17 cellular contexts compared by ENCODE assay signal in the genomic region with DNA sequence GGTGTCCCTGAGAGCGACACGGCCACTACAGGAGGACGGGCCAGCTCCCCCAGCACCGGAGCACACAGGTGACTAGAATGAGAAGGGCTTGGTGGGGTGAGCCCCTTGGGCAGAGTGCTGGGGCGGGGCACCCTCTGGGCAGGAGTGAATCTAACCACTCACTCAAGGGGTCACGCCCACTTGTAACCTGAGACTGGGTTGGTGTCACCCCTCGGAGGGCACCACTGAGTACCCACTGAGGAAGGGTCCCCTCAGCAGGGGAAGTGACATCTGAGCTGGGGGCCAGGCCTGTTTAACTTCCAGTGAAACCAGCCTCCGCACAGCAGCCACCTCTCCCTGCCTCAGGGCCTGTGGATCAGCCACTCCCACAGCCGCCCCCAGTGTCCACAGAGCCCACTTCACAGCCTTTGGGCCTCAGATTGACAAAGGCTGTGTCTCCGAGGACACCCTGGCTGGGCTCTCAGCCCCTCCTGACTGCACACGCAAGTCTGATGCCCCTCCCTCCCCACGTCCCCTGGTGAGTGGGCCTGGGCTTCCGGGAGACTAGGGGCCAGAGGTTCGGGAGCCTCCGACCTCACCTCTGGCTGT. TPM values are rescaled to one million over a fixed set of nuclear protein-coding genes. Genes with fewer than 3 reads are reported as not detected.
DNase-seq lines count a peak whose midpoint lies in the region; ATAC-seq, FAIRE-seq and TF ChIP-seq lines count a peak whose summit lies in the region.
"Had no signal": no experiment of that assay in that cellular context is flagged by ENCODE, and none has a peak within 500 bp of the region (broad histone marks: within the 10 kb centered on the region; RNA-seq: fewer than 3 reads in every experiment).

No MANE protein-coding gene starts in this region.

- CTCF ChIA-PET in K562 (lab: Yijun Ruan, JAX; ENCODE audit: low intra/inter-chr PET ratio) = no interaction called here

- FAIRE-seq in K562 (lab: Jason Lieb, UNC) = no peak
- FAIRE-seq: D721Med had no signal

- H3K27me3 ChIP-seq in MM.1S (replicated peaks; ENCODE audit: insufficient read depth, low read length) (no peaks in the 10 kb centered on the region), K562 (ENCODE audit: control insufficient read depth in 2 of 2, insufficient read depth in 2 of 2, low read length in 2 of 2) (no peaks in the 10 kb centered on the region), layer of hippocampus (ENCODE audit: control insufficient read depth, insufficient read depth, low read length) (no peaks in the 10 kb centered on the region), tibial nerve (no peaks in the 10 kb centered on the region)

- in situ Hi-C loops in K562 (cut with MboI) = no loop called here

- intact Hi-C loops in K562 (cut with micrococcal nuclease) = no loop called here

- no peak overlapping the region for H3K9ac ChIP-seq in MM.1S (ENCODE audit: low read length)
- H3K9ac ChIP-seq in K562 (ENCODE audit: insufficient read depth in 1 of 2, low read depth in 2 of 2, low read length in 2 of 2) = peak overlapping the region in 1 of 2 experiments; percentile 71; a peak in 2 of 4 replicates
- H3K9ac ChIP-seq: SK-N-SH had no signal

- H3K9me2 ChIP-seq in MM.1S (replicated peaks; ENCODE audit: insufficient read depth, low read length) = no peaks in the 10 kb centered on the region
- H3K9me2 ChIP-seq: SK-N-SH had no signal

- H3K4me2 ChIP-seq in MM.1S (ENCODE audit: low read depth, low read length) (no peak overlapping the region), K562 (ENCODE audit: insufficient read depth, low read length) (no peak overlapping the region)
- H3K4me2 ChIP-seq: SK-N-SH had no signal

- H3K27ac ChIP-seq in MM.1S (ENCODE audit: low read length) = no peak overlapping the region
- H3K27ac ChIP-seq in K562 (ENCODE audit: extremely low read depth, low read depth, low read length) = no peak overlapping the region
- H3K27ac ChIP-seq in layer of hippocampus (ENCODE audit: low read depth, low read length) = peak overlapping the region; percentile 92
- peak overlapping the region; percentile 34 to 89 (median 72) for H3K27ac ChIP-seq in tibial nerve

- no peak; the same call in 1 of the 2 replicates for TF ChIP-seq POLR2A in K562 (conservative IDR thresholded peaks at IDR 0.05)
- TF ChIP-seq POLR2A in tibial nerve (IDR thresholded peaks at IDR 0.05) = no peak

- no peaks in the 10 kb centered on the region for H3K4me1 ChIP-seq in MM.1S (ENCODE audit: low read length)
- H3K4me1 ChIP-seq in K562 (replicated peaks in 1 of 2; ENCODE audit: control insufficient read depth in 2 of 2, insufficient read depth in 2 of 2, low read length in 2 of 2) = peaks cover 9 to 71% of the 10 kb centered on the region in 2 experiments; a peak in 3 of 5 replicates
- H3K4me1 ChIP-seq in tibial nerve = peaks cover 0 to 58% (median 29%) of the 10 kb centered on the region in 4 donors

- peak; percentile 2 for DNase-seq in MM.1S
- DNase-seq in K562 (ENCODE audit: extremely low read depth in 1 of 4, low spot score in 3 of 4) = no peak
- no peak for DNase-seq in tibial nerve (ENCODE audit: low spot score in 2 of 2)
- DNase-seq in glomerular visceral epithelial cell (ENCODE audit: extremely low spot score) = no peak
- DNase-seq: ACHN, DMS79, NCI-H1694 treated with DMSO at 0.1 percent for 48 hours, NCI-H2227 treated with DMSO at 0.1 percent for 48 hours, NCI-H510A treated with DMSO at 0.1 percent for 48 hours, NCI-H82, SHP77 treated with DMSO at 0.1 percent for 48 hours, SK-N-SH had no signal

- TF ChIP-seq CTCF in MM.1S (IDR thresholded peaks at IDR 0.05; ENCODE audit: low read length) = no peak
- no peak for TF ChIP-seq CTCF in K562 (IDR thresholded peaks at IDR 0.05 in 2 of 3, conservative IDR thresholded peaks at IDR 0.05 in 1 of 3; ENCODE audit: insufficient read depth in 2 of 3, low read depth in 1 of 3, low read length in 3 of 3)
- TF ChIP-seq CTCF in tibial nerve (IDR thresholded peaks at IDR 0.05) = no peak

- TF ChIP-seq EP300 in K562 (IDR thresholded peaks at IDR 0.05; ENCODE audit: low read length) (no peak), tibial nerve (IDR thresholded peaks at IDR 0.05) (no peak)

- no peak overlapping the region for H3K4me3 ChIP-seq in MM.1S (ENCODE audit: low read length)
- no peak overlapping the region for H3K4me3 ChIP-seq in K562
- H3K4me3 ChIP-seq in tibial nerve = no peak overlapping the region
- H3K4me3 ChIP-seq: HAP-1 had no signal

- H3K36me3 ChIP-seq in MM.1S (replicated peaks; ENCODE audit: insufficient read depth, low read length) = peaks cover 9% of the 10 kb centered on the region
- peaks cover 72% of the 10 kb centered on the region for H3K36me3 ChIP-seq in K562 (ENCODE audit: control insufficient read depth, insufficient read depth, low read length)
- H3K36me3 ChIP-seq in tibial nerve = peaks cover 0 to 65% (median 4%) of the 10 kb centered on the region in 3 donors

- no peaks in the 10 kb centered on the region for H3K9me3 ChIP-seq in MM.1S (replicated peaks; ENCODE audit: insufficient read depth, low read length)
- H3K9me3 ChIP-seq in K562 (replicated peaks; ENCODE audit: control insufficient read depth, insufficient read depth, low read depth, low read length) = no peaks in the 10 kb centered on the region; the same call in 1 of the 2 replicates
- H3K9me3 ChIP-seq in tibial nerve = no peaks in the 10 kb centered on the region
- H3K9me3 ChIP-seq: HAP-1, SK-N-SH had no signal

- POLR2A ChIA-PET in K562 (lab: Yijun Ruan, JAX) = interaction anchor here (0.9 kb wide), 1 partner anchor 8 kb away, joined by 3 read pairs; no protein-coding TSS in a partner anchor

- H3F3A ChIP-seq in MM.1S (ENCODE audit: insufficient read depth, low read length) = peaks cover 6% of the 10 kb centered on the region

- H3K9me1 ChIP-seq in K562 (ENCODE audit: control insufficient read depth, insufficient read depth, low read length) = peaks cover 6% of the 10 kb centered on the region

- BruUV-seq in K562 (replicated peaks; lab: Mats Ljungman, UMichigan) = no TSS peak

- WGBS in K562 (ENCODE audit: insufficient coverage, low coverage, missing lambda C conversion rate) = 98% methylated on average over 11 of the region's 15 CpGs
- 78 to 87% methylated on average over 9 to 12 of the region's 15 CpGs for WGBS in tibial nerve, 2 donors

- ATAC-seq in K562 = no peak
- ATAC-seq in GM18909 (IDR thresholded peaks at IDR 0.05; ENCODE audit: poor library complexity, unreplicated experiment) = no peak
- no peak for ATAC-seq in esophagus mucosa

- H4K20me1 ChIP-seq in MM.1S (ENCODE audit: insufficient read depth, low read length) (no peaks in the 10 kb centered on the region; the same call in 1 of the 2 replicates), K562 (replicated peaks; ENCODE audit: control insufficient read depth, insufficient read depth, low read length) (peaks cover 28% of the 10 kb centered on the region)

- no peak overlapping the region for H2AFZ ChIP-seq in MM.1S (ENCODE audit: low read length)
- no peak overlapping the region for H2AFZ ChIP-seq in K562 (ENCODE audit: low read depth, low read length)

- H3K79me2 ChIP-seq in MM.1S (ENCODE audit: low read length) (peaks cover 58% of the 10 kb centered on the region), K562 (ENCODE audit: control insufficient read depth, insufficient read depth, low read length) (peaks cover 59% of the 10 kb centered on the region)

- TF ChIP-seq RAD21 in K562 (CRISPR knock-in tag; conservative IDR thresholded peaks at IDR 0.05 in 1 of 2, IDR thresholded peaks at IDR 0.05 in 1 of 2) = no peak

RNA-seq across cellular contexts. Expression of a gene that starts 5.6 kb away (rescaled TPM):
- total RNA-seq in K562 (2011; cell fraction: chromatin; rRNA removed; ENCODE audit: low replicate concordance) = 140 and 450 TPM in 2 replicates
- total RNA-seq in K562 (2011; cell fraction: nucleolus; rRNA removed) = 336 and 342 TPM in 2 replicates
- total RNA-seq in K562 (2011; cell fraction: nucleoplasm; rRNA removed) = 156 and 178 TPM in 2 replicates
- total RNA-seq in K562 (2014; rRNA removed) (50.8 and 50.9 TPM in 2 replicates), K562 (2014; rRNA removed; fragmentation: Illumina TruSeq; extraction: Trizol) (13.5 and 17.1 TPM in 2 replicates), K562 (2015; rRNA removed; fragmentation: Illumina TruSeq; extraction: Trizol) (45.4 and 49.5 TPM in 2 replicates), K562 (2021) (105 and 118 TPM in 2 replicates), tibial nerve (10 to 100 TPM; 22.1 to 41.4 (median 27.3) TPM), esophagus mucosa (38.4 TPM)
- polyA plus RNA-seq in K562 (2011; rRNA removed) (35.8 and 58.6 TPM in 2 replicates), K562 (2014; fragmentation: Illumina TruSeq; extraction: Trizol) (36.9 and 78.5 TPM in 2 replicates), K562 (2014; fragmentation: Nextera tagmentation; extraction: Ambion mirVana) (1 to 10 TPM; 2.8 to 3.3 TPM), K562 (2014; rRNA removed) (144 TPM in 2 replicates)
- 47.9 and 104 TPM in 2 replicates for polyA plus RNA-seq in K562 (2011; cell fraction: cytosol; rRNA removed)
- polyA plus RNA-seq in K562 (2011; cell fraction: nucleus; rRNA removed) = 263 and 504 TPM in 2 replicates
- 53.2 and 84.6 TPM in 2 replicates for polyA plus RNA-seq in K562 (2012)
- polyA minus RNA-seq in K562 (2011; rRNA and poly(A)+ RNA removed) = 6.8 and 13.8 TPM in 2 replicates
- polyA minus RNA-seq in K562 (2011; cell fraction: cytosol; rRNA and poly(A)+ RNA removed) = 29.3 and 39.0 TPM in 2 replicates
- polyA minus RNA-seq in K562 (2011; cell fraction: nucleus; rRNA and poly(A)+ RNA removed) = 57.2 and 63.4 TPM in 2 replicates

RNA-seq across cellular contexts. Expression of a gene that starts 18.2 kb away (rescaled TPM):
- total RNA-seq in K562 (2011; cell fraction: chromatin; rRNA removed; ENCODE audit: low replicate concordance) = not detected in 2 replicates
- not detected in 2 replicates for total RNA-seq in K562 (2011; cell fraction: nucleolus; rRNA removed)
- not detected in 2 replicates for total RNA-seq in K562 (2011; cell fraction: nucleoplasm; rRNA removed)
- total RNA-seq in K562 (2014; rRNA removed) (0.18 and 0.73 TPM in 2 replicates), K562 (2014; rRNA removed; fragmentation: Illumina TruSeq; extraction: Trizol) (not detected in 2 replicates), K562 (2015; rRNA removed; fragmentation: Illumina TruSeq; extraction: Trizol) (not detected in 2 replicates), K562 (2021) (0.16 and 0.63 TPM in 2 replicates), tibial nerve (not detected), esophagus mucosa (not detected)
- polyA plus RNA-seq in K562 (2011; rRNA removed) (not detected in 2 replicates), K562 (2014; fragmentation: Illumina TruSeq; extraction: Trizol) (0.13 and 0.24 TPM in 2 replicates), K562 (2014; fragmentation: Nextera tagmentation; extraction: Ambion mirVana) (not detected), K562 (2014; rRNA removed) (1.2 TPM in 1 of 2 replicates, not detected in the other)
- 0.06 TPM in 1 of 2 replicates, not detected in the other for polyA plus RNA-seq in K562 (2011; cell fraction: cytosol; rRNA removed)
- polyA plus RNA-seq in K562 (2011; cell fraction: nucleus; rRNA removed) = not detected in 2 replicates
- 0.28 and 0.31 TPM in 2 replicates for polyA plus RNA-seq in K562 (2012)
- polyA minus RNA-seq in K562 (2011; rRNA and poly(A)+ RNA removed) = not detected in 2 replicates
- not detected in 2 replicates for polyA minus RNA-seq in K562 (2011; cell fraction: cytosol; rRNA and poly(A)+ RNA removed)
- polyA minus RNA-seq in K562 (2011; cell fraction: nucleus; rRNA and poly(A)+ RNA removed) = not detected in 2 replicates

RNA-seq across cellular contexts. Expression of a gene that starts 24.4 kb away (rescaled TPM):
- total RNA-seq in K562 (2011; cell fraction: chromatin; rRNA removed; ENCODE audit: low replicate concordance) = 172 and 310 TPM in 2 replicates
- 171 and 194 TPM in 2 replicates for total RNA-seq in K562 (2011; cell fraction: nucleolus; rRNA removed)
- total RNA-seq in K562 (2011; cell fraction: nucleoplasm; rRNA removed) = 200 and 202 TPM in 2 replicates
- 507 and 536 TPM in 2 replicates for total RNA-seq in K562 (2014; rRNA removed)
- total RNA-seq in K562 (2014; rRNA removed; fragmentation: Illumina TruSeq; extraction: Trizol) = 228 and 260 TPM in 2 replicates
- 413 and 441 TPM in 2 replicates for total RNA-seq in K562 (2015; rRNA removed; fragmentation: Illumina TruSeq; extraction: Trizol)
- 541 and 595 TPM in 2 replicates for total RNA-seq in K562 (2021)
- 416 and 427 TPM in 2 replicates for polyA plus RNA-seq in K562 (2011; rRNA removed)
- polyA plus RNA-seq in K562 (2011; cell fraction: cytosol; rRNA removed) = 459 and 498 TPM in 2 replicates
- 247 and 274 TPM in 2 replicates for polyA plus RNA-seq in K562 (2011; cell fraction: nucleus; rRNA removed)
- polyA plus RNA-seq in K562 (2012) = 413 and 492 TPM in 2 replicates
- 400 and 436 TPM in 2 replicates for polyA plus RNA-seq in K562 (2014; fragmentation: Illumina TruSeq; extraction: Trizol)
- 100 to 1,000 TPM; 328 to 492 TPM for polyA plus RNA-seq in K562 (2014; fragmentation: Nextera tagmentation; extraction: Ambion mirVana)
- polyA plus RNA-seq in K562 (2014; rRNA removed) = 520 and 521 TPM in 2 replicates
- 150 and 162 TPM in 2 replicates for polyA minus RNA-seq in K562 (2011; rRNA and poly(A)+ RNA removed)
- 252 and 295 TPM in 2 replicates for polyA minus RNA-seq in K562 (2011; cell fraction: cytosol; rRNA and poly(A)+ RNA removed)
- polyA minus RNA-seq in K562 (2011; cell fraction: nucleus; rRNA and poly(A)+ RNA removed) = 42.5 and 74.1 TPM in 2 replicates
- total RNA-seq in tibial nerve = 100 to 1,000 TPM; 203 to 323 (median 241) TPM
- total RNA-seq in esophagus mucosa = 263 TPM

RNA-seq across cellular contexts. Expression of a gene that starts 26.4 kb away (rescaled TPM):
- total RNA-seq in K562 (2011; cell fraction: chromatin; rRNA removed; ENCODE audit: low replicate concordance) = 18.6 and 84.0 TPM in 2 replicates
- total RNA-seq in K562 (2011; cell fraction: nucleolus; rRNA removed) = 75.0 and 76.5 TPM in 2 replicates
- 35.6 and 39.5 TPM in 2 replicates for total RNA-seq in K562 (2011; cell fraction: nucleoplasm; rRNA removed)
- total RNA-seq in K562 (2014; rRNA removed) (17.0 and 21.5 TPM in 2 replicates), K562 (2014; rRNA removed; fragmentation: Illumina TruSeq; extraction: Trizol) (2.5 and 3.0 TPM in 2 replicates), K562 (2015; rRNA removed; fragmentation: Illumina TruSeq; extraction: Trizol) (11.4 and 11.8 TPM in 2 replicates), K562 (2021) (54.7 and 55.4 TPM in 2 replicates), tibial nerve (10 to 100 TPM in 2 of 4 donors, 1 to 10 TPM in 2; 8.0 to 17.5 (median 10.0) TPM), esophagus mucosa (11.0 TPM)
- polyA plus RNA-seq in K562 (2011; rRNA removed) (9.3 and 32.2 TPM in 2 replicates), K562 (2014; fragmentation: Illumina TruSeq; extraction: Trizol) (15.0 and 37.3 TPM in 2 replicates), K562 (2014; fragmentation: Nextera tagmentation; extraction: Ambion mirVana) (under 1 TPM; 0.41 to 0.44 TPM), K562 (2014; rRNA removed) (30.0 and 32.8 TPM in 2 replicates)
- 10.7 and 26.2 TPM in 2 replicates for polyA plus RNA-seq in K562 (2011; cell fraction: cytosol; rRNA removed)
- 46.7 and 86.6 TPM in 2 replicates for polyA plus RNA-seq in K562 (2011; cell fraction: nucleus; rRNA removed)
- polyA plus RNA-seq in K562 (2012) = 25.7 and 28.8 TPM in 2 replicates
- polyA minus RNA-seq in K562 (2011; rRNA and poly(A)+ RNA removed) = 6.1 and 7.3 TPM in 2 replicates
- polyA minus RNA-seq in K562 (2011; cell fraction: cytosol; rRNA and poly(A)+ RNA removed) = 19.8 and 31.9 TPM in 2 replicates
- polyA minus RNA-seq in K562 (2011; cell fraction: nucleus; rRNA and poly(A)+ RNA removed) = 14.7 and 16.0 TPM in 2 replicates

RNA-seq across cellular contexts. Expression of a gene that starts 33.3 kb away (rescaled TPM):
- 31.9 and 139 TPM in 2 replicates for total RNA-seq in K562 (2011; cell fraction: chromatin; rRNA removed; ENCODE audit: low replicate concordance)
- 157 and 166 TPM in 2 replicates for total RNA-seq in K562 (2011; cell fraction: nucleolus; rRNA removed)
- total RNA-seq in K562 (2011; cell fraction: nucleoplasm; rRNA removed) = 58.5 and 69.8 TPM in 2 replicates
- total RNA-seq in K562 (2014; rRNA removed) = 13.2 and 18.7 TPM in 2 replicates
- total RNA-seq in K562 (2014; rRNA removed; fragmentation: Illumina TruSeq; extraction: Trizol) = 0.95 and 1.0 TPM in 2 replicates
- 7.3 and 7.6 TPM in 2 replicates for total RNA-seq in K562 (2015; rRNA removed; fragmentation: Illumina TruSeq; extraction: Trizol)
- 31.3 and 32.1 TPM in 2 replicates for total RNA-seq in K562 (2021)
- 8.5 and 20.7 TPM in 2 replicates for polyA plus RNA-seq in K562 (2011; rRNA removed)
- polyA plus RNA-seq in K562 (2011; cell fraction: cytosol; rRNA removed) = 13.4 and 29.0 TPM in 2 replicates
- 284 and 380 TPM in 2 replicates for polyA plus RNA-seq in K562 (2011; cell fraction: nucleus; rRNA removed)
- 20.6 and 37.0 TPM in 2 replicates for polyA plus RNA-seq in K562 (2012)
- 3.0 and 11.1 TPM in 2 replicates for polyA plus RNA-seq in K562 (2014; fragmentation: Illumina TruSeq; extraction: Trizol)
- polyA plus RNA-seq in K562 (2014; fragmentation: Nextera tagmentation; extraction: Ambion mirVana) = under 1 TPM; 0.32 to 0.36 TPM
- 47.5 and 52.7 TPM in 2 replicates for polyA plus RNA-seq in K562 (2014; rRNA removed)
- 2.6 and 3.2 TPM in 2 replicates for polyA minus RNA-seq in K562 (2011; rRNA and poly(A)+ RNA removed)
- polyA minus RNA-seq in K562 (2011; cell fraction: cytosol; rRNA and poly(A)+ RNA removed) = 11.4 and 11.9 TPM in 2 replicates
- polyA minus RNA-seq in K562 (2011; cell fraction: nucleus; rRNA and poly(A)+ RNA removed) = 53.5 and 55.9 TPM in 2 replicates
- 10 to 100 TPM; 32.2 to 67.5 (median 35.9) TPM for total RNA-seq in tibial nerve
- 7.6 TPM for total RNA-seq in esophagus mucosa

Comparison
In these comparisons a context has a peak if more than half of its experiments do, and no peak if none do; other contexts are left out.
1. H3K27ac ChIP-seq: peak in layer of hippocampus (single experiment) and tibial nerve (4 of 4); none in MM.1S (single experiment) and K562 (single experiment).